9 cellular contexts compared by ENCODE assay signal in the genomic region with DNA sequence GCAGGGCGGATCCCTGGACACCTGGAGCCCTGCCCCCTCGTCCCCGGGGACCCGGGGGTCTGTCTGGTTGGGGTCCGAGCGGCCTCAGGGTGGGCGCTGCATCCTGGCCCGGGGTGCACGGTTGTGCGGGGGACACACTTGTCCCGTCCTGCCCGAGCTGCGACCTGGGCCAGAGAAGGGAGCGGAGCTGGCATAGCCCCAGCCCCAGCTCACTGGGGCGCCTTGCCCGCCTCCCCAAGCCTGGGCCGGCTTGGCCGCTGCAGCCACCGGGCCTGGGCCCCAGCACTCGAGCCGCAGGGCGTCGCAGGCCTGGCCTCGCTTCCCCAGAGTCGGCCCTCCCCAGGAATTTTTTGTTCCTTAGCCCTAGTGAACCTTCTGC. TPM values are rescaled to one million over a fixed set of nuclear protein-coding genes. Genes with fewer than 3 reads are reported as not detected.
DNase-seq lines count a peak whose midpoint lies in the region; ATAC-seq and TF ChIP-seq lines count a peak whose summit lies in the region.
"Had no signal": no experiment of that assay in that cellular context is flagged by ENCODE, and none has a peak within 500 bp of the region (broad histone marks: within the 10 kb centered on the region; RNA-seq: fewer than 3 reads in every experiment).

No MANE protein-coding gene starts in this region.

- H3K4me1 ChIP-seq in left lung (peaks cover 0 to 8% of the 10 kb centered on the region in 2 donors), suprapubic skin (peaks cover 11% of the 10 kb centered on the region), thyroid gland (peaks cover 5 to 8% of the 10 kb centered on the region in 2 donors)

- H3K9me3 ChIP-seq in left lung (no peaks in the 10 kb centered on the region), suprapubic skin (no peaks in the 10 kb centered on the region), thyroid gland (no peaks in the 10 kb centered on the region)

- peaks cover 4% of the 10 kb centered on the region for H3K4me1 Mint-ChIP-seq in activated CD4-positive, alpha-beta T cell treated with anti-CD3 and anti-CD28 coated beads, Interleukin-2, amount 10 ng/mL, durations not matched to agents 24 days and 14 days

- H3K36me3 ChIP-seq in left lung (peaks cover 0 to 22% of the 10 kb centered on the region in 2 donors), suprapubic skin (peaks cover 23% of the 10 kb centered on the region), thyroid gland (no peaks in the 10 kb centered on the region)

- H3K9me3 Mint-ChIP-seq in activated CD4-positive, alpha-beta T cell treated with anti-CD3 and anti-CD28 coated beads, Interleukin-2, amount 10 ng/mL, durations not matched to agents 24 days and 14 days: no peaks in the 10 kb centered on the region

- intact Hi-C loops in left lung (cut with DNase I) (no loop called here), thyroid gland (cut with DNase I) (no loop called here)
- intact Hi-C loops in activated CD4-positive, alpha-beta T cell treated with anti-CD3 and anti-CD28 coated beads, Interleukin-2, amount 10 ng/mL, durations not matched to agents 24 days and 14 days (cut with micrococcal nuclease): no loop called here

- peak; percentile 4 for ATAC-seq in HG02759 (IDR thresholded peaks at IDR 0.05; ENCODE audit: unreplicated experiment)
- ATAC-seq in left lung: peak; percentile 32

- TF ChIP-seq POLR2A in suprapubic skin (IDR thresholded peaks at IDR 0.05) (no peak), thyroid gland (IDR thresholded peaks at IDR 0.05) (no peak)

- TF ChIP-seq CTCF in left lung (IDR thresholded peaks at IDR 0.05) (no peak), suprapubic skin (IDR thresholded peaks at IDR 0.05) (no peak), thyroid gland (IDR thresholded peaks at IDR 0.05) (no peak)

- H3K27me3 ChIP-seq in left lung: peaks cover 0 to 24% of the 10 kb centered on the region in 2 donors
- no peaks in the 10 kb centered on the region for H3K27me3 ChIP-seq in suprapubic skin
- H3K27me3 ChIP-seq in thyroid gland: no peaks in the 10 kb centered on the region

- DNase-seq in cerebellum (ENCODE audit: low spot score) (peak; percentile 16), left lung (no peak), suprapubic skin (ENCODE audit: low spot score in 2 of 2) (no peak), thyroid gland (no peak), NCI-H510A (lab: John Stamatoyannopoulos, UW) (no peak), NCI-H82 (lab: John Stamatoyannopoulos, UW) (no peak)
- no peak for DNase-seq in activated CD4-positive, alpha-beta T cell treated with anti-CD3 and anti-CD28 coated beads, Interleukin-2, amount 10 ng/mL, durations not matched to agents 24 days and 14 days

- no CpG with 5 or more reads among the region's 25 CpGs for WGBS in suprapubic skin
- 7 to 13% methylated on average over 7 to 18 of the region's 25 CpGs for WGBS in thyroid gland, 2 donors

- H3K27ac Mint-ChIP-seq in activated CD4-positive, alpha-beta T cell treated with anti-CD3 and anti-CD28 coated beads, Interleukin-2, amount 10 ng/mL, durations not matched to agents 24 days and 14 days: no peak overlapping the region

- H3K27ac ChIP-seq in left lung: no peak overlapping the region
- no peak overlapping the region for H3K27ac ChIP-seq in suprapubic skin
- H3K27ac ChIP-seq in thyroid gland: no peak overlapping the region
- H3K27ac ChIP-seq: HL-60 had no signal

- peaks cover 4% of the 10 kb centered on the region for H3K36me3 Mint-ChIP-seq in activated CD4-positive, alpha-beta T cell treated with anti-CD3 and anti-CD28 coated beads, Interleukin-2, amount 10 ng/mL, durations not matched to agents 24 days and 14 days (ENCODE audit: low read depth)

- H3K27me3 Mint-ChIP-seq in activated CD4-positive, alpha-beta T cell treated with anti-CD3 and anti-CD28 coated beads, Interleukin-2, amount 10 ng/mL, durations not matched to agents 24 days and 14 days: peaks cover 8% of the 10 kb centered on the region

- TF ChIP-seq EP300 in suprapubic skin (IDR thresholded peaks at IDR 0.05): no peak

- no peak overlapping the region for H3K4me3 Mint-ChIP-seq in activated CD4-positive, alpha-beta T cell treated with anti-CD3 and anti-CD28 coated beads, Interleukin-2, amount 10 ng/mL, durations not matched to agents 24 days and 14 days

- H3K4me3 ChIP-seq in left lung (peak overlapping the region; percentile 41 to 49), suprapubic skin (peak overlapping the region; percentile 62), thyroid gland (replicated peaks in 1 of 3) (peak overlapping the region in 1 of 3 donors; percentile 65)

RNA-seq across cellular contexts. Expression of gene GLRX3, which starts 54.5 kb away (rescaled TPM):
- total RNA-seq in cerebellum: 36.2 TPM
- total RNA-seq in left lung: 10 to 100 TPM; 67.3 to 88.6 TPM
- total RNA-seq in suprapubic skin: 100 to 1,000 TPM in 1 of 4 donors, 10 to 100 TPM in 3; 35.7 to 115 (median 44.7) TPM
- total RNA-seq in activated CD4-positive, alpha-beta T cell treated with anti-CD3 and anti-CD28 coated beads, Interleukin-2, amount 10 ng/mL, durations not matched to agents 24 days and 14 days: 136 and 149 TPM in 2 replicates
- total RNA-seq in thyroid gland: 10 to 100 TPM; 36.3 to 41.3 (median 39.7) TPM
